ENCODE assay signal across 8 cellular contexts in the genomic region with DNA sequence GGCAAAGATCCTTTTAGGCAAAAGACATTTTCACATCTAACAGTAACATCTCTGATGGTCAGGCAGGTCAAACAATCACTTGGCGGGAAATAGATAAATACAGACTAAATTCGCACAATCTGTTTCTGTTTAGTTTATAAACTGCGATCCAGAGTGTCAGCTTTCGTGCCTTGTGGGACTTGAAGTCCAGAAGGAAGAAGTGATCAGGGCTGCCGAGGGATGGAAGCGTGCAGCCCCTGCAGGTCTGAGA. TPM values are rescaled to one million over a fixed set of nuclear protein-coding genes. Genes with fewer than 3 reads are reported as not detected.
A peak's percentile ranks its signal among the peaks of the same experiment; 100 is the strongest.
DNase-seq lines count a peak whose midpoint lies in the region; ATAC-seq and TF ChIP-seq lines count a peak whose summit lies in the region.

No MANE protein-coding gene starts in this region.

- no peaks in the 10 kb centered on the region for H3K36me3 Mint-ChIP-seq in activated naive CD4-positive, alpha-beta T cell treated with anti-CD3 and anti-CD28 coated beads for 36 hours (ENCODE audit: low read depth)

- CTCF ChIA-PET in activated naive CD4-positive, alpha-beta T cell treated with anti-CD3 and anti-CD28 coated beads for 36 hours (lab: Charles Lee) = interaction anchor here (1.2 to 3.7 kb wide), 5 partner anchors 9 to 83 kb away, joined by 3 to 22 read pairs (median 7); partner anchors contain the start of gene RALGAPA1

- H3K9me3 ChIP-seq in right lobe of liver (no peaks in the 10 kb centered on the region), tibial nerve (no peaks in the 10 kb centered on the region)

- intact Hi-C loops in activated naive CD4-positive, alpha-beta T cell treated with anti-CD3 and anti-CD28 coated beads for 36 hours (cut with micrococcal nuclease) = loop anchor here (1.0 to 5.0 kb wide), 13 partner anchors 17 to 1364 kb away; partner anchors contain the start of genes EAPP, FAM177A1, INSM2 and MBIP
- intact Hi-C loops in right lobe of liver (cut with DNase I) = no loop called here

- no peak for TF ChIP-seq EP300 in tibial nerve (IDR thresholded peaks at IDR 0.05)

- H3K27me3 Mint-ChIP-seq in activated naive CD4-positive, alpha-beta T cell treated with anti-CD3 and anti-CD28 coated beads for 36 hours (ENCODE audit: low read depth) = no peaks in the 10 kb centered on the region

- DNase-seq in activated naive CD4-positive, alpha-beta T cell treated with anti-CD3 and anti-CD28 coated beads for 36 hours = no peak
- DNase-seq in activated naive CD4-positive, alpha-beta T cell treated with anti-CD3 and anti-CD28 coated beads, Interleukin-2, amount 50 U/mL, for 16 hours = no peak
- no peak for DNase-seq in astrocyte of the cerebellum (ENCODE audit: low read depth)
- no peak for DNase-seq in right lobe of liver
- no peak for DNase-seq in tibial nerve (ENCODE audit: low spot score in 2 of 2)
- no peak for DNase-seq in GM10266 (ENCODE audit: extremely low spot score)
- no peak for DNase-seq in NCI-H226

- H3K36me3 ChIP-seq in right lobe of liver (no peaks in the 10 kb centered on the region), tibial nerve (no peaks in the 10 kb centered on the region)

- H3K27ac Mint-ChIP-seq in activated naive CD4-positive, alpha-beta T cell treated with anti-CD3 and anti-CD28 coated beads for 36 hours = peak overlapping the region; percentile 92

- no peaks in the 10 kb centered on the region for H3K4me1 ChIP-seq in right lobe of liver
- H3K4me1 ChIP-seq in tibial nerve = peaks cover 0 to 15% (median 3%) of the 10 kb centered on the region in 4 donors

- H3K9me3 Mint-ChIP-seq in activated naive CD4-positive, alpha-beta T cell treated with anti-CD3 and anti-CD28 coated beads for 36 hours = no peaks in the 10 kb centered on the region

- ATAC-seq in right lobe of liver (no peak), GM21526 (IDR thresholded peaks at IDR 0.05; ENCODE audit: low FRiP score, unreplicated experiment) (no peak)

- 3% methylated on average over 4 of the region's 6 CpGs for WGBS in right lobe of liver (ENCODE audit: insufficient coverage, low coverage, low lambda C conversion rate, missing lambda C conversion rate)
- 0% methylated on average over 6 of the region's 6 CpGs for WGBS in tibial nerve, 2 donors

- H3K4me3 Mint-ChIP-seq in activated naive CD4-positive, alpha-beta T cell treated with anti-CD3 and anti-CD28 coated beads for 36 hours = peak overlapping the region; percentile 84

- in situ Hi-C loops in astrocyte of the cerebellum (cut with HindIII; ENCODE audit: low sequenced_read_pairs) = no loop called here

- TF ChIP-seq POLR2A in right lobe of liver (IDR thresholded peaks at IDR 0.05) (no peak), tibial nerve (IDR thresholded peaks at IDR 0.05) (no peak)

- peak overlapping the region; percentile 94 for H3K4me3 ChIP-seq in astrocyte of the cerebellum (ENCODE audit: low read depth, low read length)
- H3K4me3 ChIP-seq in right lobe of liver = peak overlapping the region; percentile 92 to 98 (median 94)
- H3K4me3 ChIP-seq in tibial nerve = peak overlapping the region; percentile 37 to 97 (median 82)

- peaks cover 29% of the 10 kb centered on the region for H3K4me1 Mint-ChIP-seq in activated naive CD4-positive, alpha-beta T cell treated with anti-CD3 and anti-CD28 coated beads for 36 hours (ENCODE audit: low read depth)

- TF ChIP-seq CTCF in astrocyte of the cerebellum (IDR thresholded peaks at IDR 0.05; ENCODE audit: low read depth, low read length, missing control alignments) (no peak), right lobe of liver (IDR thresholded peaks at IDR 0.05) (no peak), tibial nerve (IDR thresholded peaks at IDR 0.05) (no peak), GM10266 (IDR thresholded peaks at IDR 0.05; ENCODE audit: control insufficient read depth, insufficient read depth, low read depth, missing control alignments) (no peak)

- no peaks in the 10 kb centered on the region for H3K27me3 ChIP-seq in right lobe of liver
- H3K27me3 ChIP-seq in tibial nerve = no peaks in the 10 kb centered on the region

- H3K27ac ChIP-seq in right lobe of liver (peak overlapping the region in 1 of 3 donors; percentile 4), tibial nerve (peak overlapping the region; percentile 97 to 100 (median 98))

RNA-seq across cellular contexts. Expression of gene BRMS1L, which starts 0.2 kb away (rescaled TPM):
- total RNA-seq in activated naive CD4-positive, alpha-beta T cell treated with anti-CD3 and anti-CD28 coated beads for 36 hours = 1 to 10 TPM; 4.4 to 5.3 TPM
- total RNA-seq in right lobe of liver = 1 to 10 TPM; 2.3 to 6.2 (median 3.3) TPM
- 10 to 100 TPM in 1 of 4 donors, 1 to 10 TPM in 3; 4.8 to 11.7 (median 8.3) TPM for total RNA-seq in tibial nerve

RNA-seq across cellular contexts. Expression of gene RALGAPA1, which starts 16.8 kb away (rescaled TPM):
- 10 to 100 TPM; 18.6 to 21.0 TPM for total RNA-seq in activated naive CD4-positive, alpha-beta T cell treated with anti-CD3 and anti-CD28 coated beads for 36 hours
- total RNA-seq in right lobe of liver (10 to 100 TPM; 16.2 to 23.3 (median 19.7) TPM), tibial nerve (100 to 1,000 TPM in 2 of 4 donors, 10 to 100 TPM in 2; 81.9 to 113 (median 99.6) TPM)
